ENCODE assay signal across 27 cellular contexts in the genomic region with DNA sequence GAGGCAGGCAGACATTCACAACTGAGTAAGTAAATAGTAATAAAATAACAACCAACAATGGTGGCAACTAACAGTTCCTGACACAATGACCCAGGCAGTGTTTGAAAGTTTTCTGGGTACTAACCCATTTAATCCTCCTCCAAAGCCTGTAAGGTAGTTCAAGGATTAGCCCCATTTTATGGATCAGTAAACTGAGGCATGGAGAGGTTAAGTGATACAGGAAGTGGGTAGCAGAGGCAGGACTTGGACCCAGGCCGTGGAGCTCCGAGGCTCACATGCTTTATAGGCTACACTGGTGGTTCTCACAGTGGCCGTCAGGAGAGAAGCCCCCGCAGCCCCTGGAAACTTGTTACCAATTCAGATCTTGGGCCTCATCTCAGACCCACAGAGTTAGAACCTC.
"Had no signal": no experiment of that assay in that cellular context is flagged by ENCODE, and none has a peak within 500 bp of the region (broad histone marks: within the 10 kb centered on the region; RNA-seq: fewer than 3 reads in every experiment).

No MANE protein-coding gene starts in this region.

- H3K4me1 ChIP-seq: neural progenitor cell, psoas muscle, suprapubic skin, testis, vagina had no signal

- H3K27me3 ChIP-seq: neural progenitor cell, ovary, spleen, suprapubic skin, testis, tibial artery, transverse colon, upper lobe of right lung, vagina had no signal

- DNase-seq: naive thymus-derived CD4-positive, alpha-beta T cell; natural killer cell; occipital lobe; ovary; psoas muscle; right cardiac atrium; spleen; stimulated activated CD4-positive, alpha-beta T cell treated with anti-CD3 and anti-CD28 coated beads, Interleukin-12 subunit alpha, Interleukin-12 subunit beta, amount 100 ng/mL, for 4 hours; stimulated activated CD4-positive, alpha-beta T cell treated with anti-CD3 and anti-CD28 coated beads, Interleukin-1b, Interleukin-23, amount 100 ng/mL, for 48 hours; stimulated activated CD4-positive, alpha-beta T cell treated with anti-CD3 and anti-CD28 coated beads, Interleukin-4, amount 100 ng/mL, for 1 hour; stimulated activated CD4-positive, alpha-beta T cell treated with anti-CD3 and anti-CD28 coated beads, Interleukin-4, amount 100 ng/mL, for 4 hours; stimulated activated CD8-positive, alpha-beta memory T cell treated with anti-CD3 and anti-CD28 coated beads, Interleukin-4, amount 100 ng/mL, for 48 hours; stimulated activated naive CD4-positive, alpha-beta T cell; stimulated activated naive CD8-positive, alpha-beta T cell treated with anti-CD3 and anti-CD28 coated beads, Interleukin-15, amount 100 ng/mL, for 72 hours; stimulated activated naive CD8-positive, alpha-beta T cell treated with anti-CD3 and anti-CD28 coated beads, Interleukin-15, Interleukin-2, amounts not matched to agents 100 U/mL and 50 U/mL, for 24 hours; substantia nigra; testis; tibial artery; transverse colon; upper lobe of right lung had no signal

- H3K9ac ChIP-seq: neural progenitor cell had no signal

- H3K27ac ChIP-seq: neural progenitor cell, ovary, psoas muscle, skin epidermis, spleen, suprapubic skin, testis, tibial artery, transverse colon, upper lobe of right lung, vagina had no signal

- H3K36me3 ChIP-seq: neural progenitor cell, ovary, suprapubic skin, tibial artery, transverse colon, upper lobe of right lung, vagina had no signal

- H2AFZ ChIP-seq: neural progenitor cell had no signal

- H3K4me2 ChIP-seq: neural progenitor cell, smooth muscle cell had no signal

- H3K9me3 ChIP-seq: ovary, psoas muscle, spleen, suprapubic skin, testis, tibial artery, transverse colon, upper lobe of right lung, vagina had no signal

- H3K4me3 ChIP-seq: neural progenitor cell, ovary, psoas muscle, skin epidermis, smooth muscle cell, spleen, suprapubic skin, testis, tibial artery, transverse colon, upper lobe of right lung, vagina had no signal

- ATAC-seq: naive thymus-derived CD4-positive, alpha-beta T cell; natural killer cell; psoas muscle; right cardiac atrium; sciatic nerve; stimulated activated memory B cell treated with anti-CD40 and anti-IgM and Interleukin-4, amounts not matched to agents 10 μg/mL and 1 μg/mL and 100 μg/mL, for 72 hours; stimulated activated naive CD8-positive, alpha-beta T cell treated with anti-CD3 and anti-CD28 coated beads, Interleukin-15, amount 100 ng/mL, for 72 hours; stimulated activated naive CD8-positive, alpha-beta T cell treated with anti-CD3 and anti-CD28 coated beads, Interleukin-15, Interleukin-2, amounts not matched to agents 100 U/mL and 50 U/mL, for 24 hours; upper lobe of right lung had no signal
